ENCODE assay signal across 15 cellular contexts in the genomic region with DNA sequence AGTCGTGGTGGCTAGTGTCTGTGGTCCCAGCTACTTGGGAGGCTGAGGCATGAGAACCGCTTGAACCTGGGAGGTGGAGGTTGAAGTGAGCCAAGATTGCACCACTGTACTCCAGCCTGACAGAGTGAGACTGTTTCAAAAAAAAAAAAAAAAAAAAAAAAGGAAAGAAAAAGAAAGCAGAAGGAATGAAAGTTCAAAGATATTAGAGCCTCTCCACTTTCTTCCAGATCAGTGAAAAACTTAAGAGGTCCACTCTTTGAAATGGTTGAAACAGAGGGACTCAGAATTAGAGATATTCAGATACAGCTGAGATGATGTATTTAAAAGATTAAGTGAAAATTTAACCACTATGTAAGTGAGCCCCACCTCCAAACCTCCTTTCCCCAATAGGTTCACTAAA. TPM values are rescaled to one million over a fixed set of nuclear protein-coding genes. Genes with fewer than 3 reads are reported as not detected.
DNase-seq lines count a peak whose midpoint lies in the region; ATAC-seq and TF ChIP-seq lines count a peak whose summit lies in the region.
"Had no signal": no experiment of that assay in that cellular context is flagged by ENCODE, and none has a peak within 500 bp of the region (broad histone marks: within the 10 kb centered on the region; RNA-seq: fewer than 3 reads in every experiment).

No MANE protein-coding gene starts in this region.

- peaks cover 43% of the 10 kb centered on the region for H3K36me3 Mint-ChIP-seq in CD4-positive, CD25-positive, alpha-beta regulatory T cell
- peaks cover 74% of the 10 kb centered on the region for H3K36me3 Mint-ChIP-seq in CD8-positive, alpha-beta T cell
- H3K36me3 Mint-ChIP-seq in immature natural killer cell = peaks cover 3 to 37% (median 19%) of the 10 kb centered on the region in 3 donors

- TF ChIP-seq POLR2A in gastrocnemius medialis (IDR thresholded peaks at IDR 0.05) = no peak

- peaks cover 39 to 78% (median 56%) of the 10 kb centered on the region in 4 donors for H3K4me1 Mint-ChIP-seq in CD4-positive, CD25-positive, alpha-beta regulatory T cell
- peaks cover 63% of the 10 kb centered on the region for H3K4me1 Mint-ChIP-seq in CD8-positive, alpha-beta T cell (ENCODE audit: low read depth)
- H3K4me1 Mint-ChIP-seq in immature natural killer cell = peaks cover 41 to 73% of the 10 kb centered on the region in 2 donors
- H3K4me1 Mint-ChIP-seq: H9 had no signal

- no peak for TF ChIP-seq CTCF in CD8-positive, alpha-beta T cell (IDR thresholded peaks at IDR 0.05)
- TF ChIP-seq CTCF in gastrocnemius medialis (IDR thresholded peaks at IDR 0.05 in 4 of 5, conservative IDR thresholded peaks at IDR 0.05 in 1 of 5) (no peak), RWPE1 (conservative IDR thresholded peaks at IDR 0.05; ENCODE audit: low read depth) (no peak)

- no peak for ATAC-seq in CD4-positive, CD25-positive, alpha-beta regulatory T cell (ENCODE audit: low read depth in 2 of 2)
- no peak for ATAC-seq in CD8-positive, alpha-beta T cell
- no peak for ATAC-seq in gastrocnemius medialis
- ATAC-seq: HepG2 had no signal

- intact Hi-C loops in CD8-positive, alpha-beta T cell (cut with DNase I, micrococcal nuclease) = no loop called here
- intact Hi-C loops in gastrocnemius medialis (cut with DNase I; ENCODE audit: low total_unique reads) = no loop called here

- peaks cover 74% of the 10 kb centered on the region for H3K36me3 ChIP-seq in CD4-positive, CD25-positive, alpha-beta regulatory T cell (ENCODE audit: control insufficient read depth, insufficient read depth, low read length)
- H3K36me3 ChIP-seq in CD8-positive, alpha-beta T cell (ENCODE audit: insufficient read depth, low read length) = peaks cover 23% of the 10 kb centered on the region
- H3K36me3 ChIP-seq in gastrocnemius medialis = peaks cover 0 to 53% of the 10 kb centered on the region in 2 donors

- H3K4me3 Mint-ChIP-seq in CD4-positive, CD25-positive, alpha-beta regulatory T cell = peak overlapping the region in 1 of 4 donors; percentile 35
- H3K4me3 Mint-ChIP-seq in CD8-positive, alpha-beta T cell = no peak overlapping the region
- no peak overlapping the region for H3K4me3 Mint-ChIP-seq in immature natural killer cell
- H3K4me3 Mint-ChIP-seq: B cell, H9, IgD-negative memory B cell had no signal

- no peak overlapping the region for H3K27ac ChIP-seq in CD4-positive, CD25-positive, alpha-beta regulatory T cell (ENCODE audit: insufficient read depth, low read length, poor library complexity, severe bottlenecking)
- H3K27ac ChIP-seq in CD8-positive, alpha-beta T cell (ENCODE audit: low read depth, low read length) = no peak overlapping the region
- H3K27ac ChIP-seq in gastrocnemius medialis (peak overlapping the region in 3 of 4 donors; percentile 7 to 49 (median 41)), RWPE1 (no peak overlapping the region)
- H3K27ac ChIP-seq: BLaER1 treated with 17β-estradiol and CSF1 and Interleukin-3, amounts not matched to agents 10 nM and 100 nM had no signal

- peak overlapping the region; percentile 55 to 81 (median 74) for H3K27ac Mint-ChIP-seq in CD4-positive, CD25-positive, alpha-beta regulatory T cell
- peak overlapping the region; percentile 76 for H3K27ac Mint-ChIP-seq in CD8-positive, alpha-beta T cell
- H3K27ac Mint-ChIP-seq in immature natural killer cell = peak overlapping the region in 4 of 6 donors; percentile 4 to 69 (median 35)
- H3K27ac Mint-ChIP-seq: B cell, IgD-negative memory B cell had no signal

- H3K4me3 ChIP-seq in CD4-positive, CD25-positive, alpha-beta regulatory T cell (ENCODE audit: low read depth, low read length) = no peak overlapping the region
- H3K4me3 ChIP-seq in CD8-positive, alpha-beta T cell (ENCODE audit: low read depth, low read length) = no peak overlapping the region
- H3K4me3 ChIP-seq in gastrocnemius medialis = no peak overlapping the region
- H3K4me3 ChIP-seq: BLaER1 treated with 17β-estradiol and CSF1 and Interleukin-3, amounts not matched to agents 10 nM and 100 nM had no signal

- H3K9me3 ChIP-seq in CD4-positive, CD25-positive, alpha-beta regulatory T cell (ENCODE audit: control insufficient read depth in 2 of 2, low read length in 2 of 2) = no peaks in the 10 kb centered on the region
- H3K9me3 ChIP-seq in CD8-positive, alpha-beta T cell (ENCODE audit: low read length) = no peaks in the 10 kb centered on the region
- no peaks in the 10 kb centered on the region for H3K9me3 ChIP-seq in gastrocnemius medialis
- H3K9me3 ChIP-seq: BLaER1 treated with 17β-estradiol and CSF1 and Interleukin-3, amounts not matched to agents 10 nM and 100 nM had no signal

- CTCF ChIA-PET in CD8-positive, alpha-beta T cell (lab: Charles Lee) = no interaction called here
- CTCF ChIA-PET in RWPE1 (lab: Yijun Ruan, JAX) = no interaction called here

- POLR2A ChIA-PET in CD8-positive, alpha-beta T cell (lab: Charles Lee) = no interaction called here
- POLR2A ChIA-PET in RWPE1 (lab: Yijun Ruan, JAX; ENCODE audit: low non-redundant PET) = no interaction called here

- in situ Hi-C loops in gastrocnemius medialis (cut with MboI; ENCODE audit: low sequenced_read_pairs in 4 of 4) = no loop called here

- H3K27me3 Mint-ChIP-seq in CD4-positive, CD25-positive, alpha-beta regulatory T cell = no peaks in the 10 kb centered on the region
- no peaks in the 10 kb centered on the region for H3K27me3 Mint-ChIP-seq in CD8-positive, alpha-beta T cell (ENCODE audit: low read depth)
- H3K27me3 Mint-ChIP-seq in immature natural killer cell (ENCODE audit: low read depth in 3 of 3) = peaks cover 0 to 2% (median 0%) of the 10 kb centered on the region in 3 donors
- H3K27me3 Mint-ChIP-seq: B cell, IgD-negative memory B cell had no signal

- no peaks in the 10 kb centered on the region for H3K27me3 ChIP-seq in CD4-positive, CD25-positive, alpha-beta regulatory T cell (ENCODE audit: control insufficient read depth, insufficient read depth, low read length)
- H3K27me3 ChIP-seq in CD8-positive, alpha-beta T cell (ENCODE audit: insufficient read depth, low read length) = no peaks in the 10 kb centered on the region
- H3K27me3 ChIP-seq in gastrocnemius medialis = no peaks in the 10 kb centered on the region
- H3K27me3 ChIP-seq: BLaER1 treated with 17β-estradiol and CSF1 and Interleukin-3, amounts not matched to agents 10 nM and 100 nM had no signal

- DNase-seq in CD4-positive, CD25-positive, alpha-beta regulatory T cell = no peak
- DNase-seq in CD8-positive, alpha-beta T cell = no peak
- DNase-seq in immature natural killer cell (no peak), gastrocnemius medialis (no peak), RWPE1 (ENCODE audit: low spot score) (no peak), GDM1 (lab: John Stamatoyannopoulos, UW) (no peak)
- DNase-seq: DMS 273 treated with DMSO at 0.1 percent for 48 hours, DMS53, DND-41, EL, H9 had no signal

- peaks cover 26% of the 10 kb centered on the region for H3K4me1 ChIP-seq in CD4-positive, CD25-positive, alpha-beta regulatory T cell (ENCODE audit: control insufficient read depth, insufficient read depth, low read length, poor library complexity, severe bottlenecking)
- peaks cover 7% of the 10 kb centered on the region for H3K4me1 ChIP-seq in CD8-positive, alpha-beta T cell (ENCODE audit: insufficient read depth, low read length)
- peaks cover 48 to 52% of the 10 kb centered on the region in 2 donors for H3K4me1 ChIP-seq in gastrocnemius medialis

- H3K9me3 Mint-ChIP-seq in CD4-positive, CD25-positive, alpha-beta regulatory T cell = no peaks in the 10 kb centered on the region
- H3K9me3 Mint-ChIP-seq in CD8-positive, alpha-beta T cell = no peaks in the 10 kb centered on the region
- no peaks in the 10 kb centered on the region for H3K9me3 Mint-ChIP-seq in immature natural killer cell
- H3K9me3 Mint-ChIP-seq: H9, IgD-negative memory B cell had no signal

RNA-seq across cellular contexts. Expression of a gene that starts 16.8 kb away (rescaled TPM):
- total RNA-seq in CD4-positive, CD25-positive, alpha-beta regulatory T cell = 107 TPM
- polyA plus RNA-seq in CD4-positive, CD25-positive, alpha-beta regulatory T cell = 1 to 10 TPM; 3.9 to 6.2 (median 5.2) TPM
- total RNA-seq in CD8-positive, alpha-beta T cell = 10 to 100 TPM; 85.3 to 85.9 TPM
- polyA plus RNA-seq in immature natural killer cell = 1 to 10 TPM in 2 of 3 donors, under 1 TPM in 1; 0.30 to 5.1 (median 4.5) TPM
- 100 to 1,000 TPM in 1 of 4 donors, 10 to 100 TPM in 3; 54.9 to 142 (median 67.8) TPM for total RNA-seq in gastrocnemius medialis

Comparison
In these comparisons a context has a peak if more than half of its experiments do, and no peak if none do; other contexts are left out.
1. H3K27ac ChIP-seq: peak in gastrocnemius medialis (3 of 4); none in CD4-positive, CD25-positive, alpha-beta regulatory T cell (single experiment), CD8-positive, alpha-beta T cell (single experiment) and RWPE1 (single experiment).
2. Peak in every context shown above with its lines, with median percentiles within 50 percentile points of each other: H3K27ac Mint-ChIP-seq.